1 cellular context compared by ENCODE assay signal in the genomic region with DNA sequence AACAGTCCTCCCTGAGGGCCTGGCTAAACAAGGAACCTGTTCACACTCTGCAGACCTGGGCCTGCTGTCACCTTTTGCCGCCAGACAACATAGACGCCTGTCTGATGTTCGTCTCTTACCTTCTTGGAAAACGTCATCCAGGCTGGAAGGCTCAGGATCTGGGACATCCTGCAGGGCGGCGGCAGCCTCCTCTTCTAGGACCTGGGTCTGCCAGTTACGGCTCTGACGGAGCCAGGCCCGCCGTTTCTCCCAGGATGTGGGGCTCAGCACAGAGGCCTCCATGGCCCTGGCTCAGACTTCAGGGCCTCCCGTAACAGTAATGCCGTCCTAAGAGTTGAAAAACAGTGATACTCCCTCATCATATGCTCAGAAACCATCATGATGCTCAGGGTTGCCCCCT.
TF ChIP-seq lines count a peak whose summit lies in the region.

No MANE protein-coding gene starts in this region.

TF ChIP-seq in H1, 55 proteins besides CTCF, POLR2A, EP300 and RAD21:
- TF ChIP-seq SP2 (IDR thresholded peaks at IDR 0.05; ENCODE audit: low read length): no peak
- TF ChIP-seq TBP (IDR thresholded peaks at IDR 0.05; ENCODE audit: low read depth, low read length): no peak
- no peak for TF ChIP-seq SP1 (IDR thresholded peaks at IDR 0.05; ENCODE audit: low read depth, low read length)
- TF ChIP-seq KDM4A (IDR thresholded peaks at IDR 0.05; ENCODE audit: low read depth, low read length, severe bottlenecking): no peak
- TF ChIP-seq EZH2 (IDR thresholded peaks at IDR 0.05; ENCODE audit: low read depth, low read length, severe bottlenecking): no peak
- TF ChIP-seq TAF1 (IDR thresholded peaks at IDR 0.05; ENCODE audit: low read depth, low read length): no peak
- no peak for TF ChIP-seq HDAC2 (IDR thresholded peaks at IDR 0.05; ENCODE audit: borderline replicate concordance in 1 of 2, low read depth in 2 of 2, low read length in 2 of 2)
- TF ChIP-seq SIX5 (IDR thresholded peaks at IDR 0.05; ENCODE audit: low read depth, low read length): no peak
